Comparison of ENCODE assay signal across 8 cellular contexts in genomic region chr7:68321076-68321639, GRCh38.
DNase-seq lines count a peak whose midpoint lies in the region; ATAC-seq, FAIRE-seq and TF ChIP-seq lines count a peak whose summit lies in the region.
"Had no signal": no experiment of that assay in that cellular context is flagged by ENCODE, and none has a peak within 500 bp of the region (broad histone marks: within the 10 kb centered on the region; RNA-seq: fewer than 3 reads in every experiment).

No MANE protein-coding gene starts in this region.

- no peaks in the 10 kb centered on the region for H3K36me3 Mint-ChIP-seq in type B pancreatic cell

- peaks cover 17% of the 10 kb centered on the region for H3K4me1 ChIP-seq in keratinocyte (ENCODE audit: control insufficient read depth, extremely low read depth, insufficient read depth, low read length)

- dilution Hi-C loops in keratinocyte (cut with MboI; ENCODE audit: extremely low pct_ligation_motif_present, low sequenced_read_pairs), result no loop called here

- peak; percentile 80 for DNase-seq in NCI-H1694 treated with DMSO at 0.1 percent for 48 hours (lab: John Stamatoyannopoulos, UW)
- DNase-seq in SK-MEL-5 (ENCODE audit: low read depth, low spot score), result peak; percentile 49
- DNase-seq in keratinocyte (ENCODE audit: low read depth, low spot score), result peak; percentile 64
- DNase-seq in type B pancreatic cell (ENCODE audit: extremely low spot score, unreplicated experiment), result no peak
- no peak for DNase-seq in activated gamma-delta T cell (lab: John Stamatoyannopoulos, UW)
- no peak for DNase-seq in activated CD4-positive, CD25-positive, alpha-beta regulatory T cell treated with anti-CD3 and anti-CD28 coated beads, Interleukin-2, amount 50 U/mL, for 72 hours
- DNase-seq: foreskin fibroblast had no signal

- H4K20me1 ChIP-seq in keratinocyte (ENCODE audit: control insufficient read depth, extremely low read depth, insufficient read depth, low read length), result no peaks in the 10 kb centered on the region

- peaks cover 27% of the 10 kb centered on the region for H3K4me1 Mint-ChIP-seq in type B pancreatic cell (ENCODE audit: unreplicated experiment)

- no peak overlapping the region for H3K27ac ChIP-seq in keratinocyte (ENCODE audit: control insufficient read depth, insufficient read depth, low read length)

- no peaks in the 10 kb centered on the region for H3K79me2 ChIP-seq in keratinocyte (ENCODE audit: control insufficient read depth, insufficient read depth, low read length)

- no peaks in the 10 kb centered on the region for H3K27me3 ChIP-seq in keratinocyte (ENCODE audit: control insufficient read depth, extremely low read depth, insufficient read depth, low read length)

- H3K9ac ChIP-seq in keratinocyte (ENCODE audit: control insufficient read depth, extremely low read depth, insufficient read depth, low read length), result no peak overlapping the region

- H3K27ac Mint-ChIP-seq in type B pancreatic cell, result peak overlapping the region; percentile 73

- FAIRE-seq in keratinocyte (lab: Jason Lieb, UNC), result no peak

- peak overlapping the region; percentile 26 for H3K4me3 Mint-ChIP-seq in type B pancreatic cell

- H2AFZ ChIP-seq in keratinocyte (ENCODE audit: control insufficient read depth, low read length), result no peak overlapping the region

- peak in 1 of 3 experiments; percentile 12 for TF ChIP-seq CTCF in keratinocyte (optimal IDR thresholded peaks at IDR 0.05 in 1 of 3, IDR thresholded peaks at IDR 0.05 in 1 of 3, conservative IDR thresholded peaks at IDR 0.05 in 1 of 3; ENCODE audit: extremely low read depth in 1 of 3, insufficient read depth in 2 of 3, low read length in 3 of 3)
- no peak for TF ChIP-seq CTCF in type B pancreatic cell (conservative IDR thresholded peaks at IDR 0.05)

- in situ Hi-C loops in SK-MEL-5 (cut with HindIII; ENCODE audit: low pct_unique_long_range_greater_than_20kb, low sequenced_read_pairs), result no loop called here

- H3K36me3 ChIP-seq in keratinocyte (ENCODE audit: control insufficient read depth in 2 of 2, extremely low read depth in 1 of 2, insufficient read depth in 2 of 2, low read length in 2 of 2), result no peaks in the 10 kb centered on the region

- peak overlapping the region; percentile 40 for H3K4me2 ChIP-seq in keratinocyte (ENCODE audit: control insufficient read depth, extremely low read depth, insufficient read depth, low read depth, low read length)

- no peaks in the 10 kb centered on the region for H3K27me3 Mint-ChIP-seq in type B pancreatic cell

- no peaks in the 10 kb centered on the region for H3K9me3 Mint-ChIP-seq in type B pancreatic cell

- ATAC-seq in HG03457 (IDR thresholded peaks at IDR 0.05; ENCODE audit: unreplicated experiment), result no peak

- H3K9me3 ChIP-seq in keratinocyte (ENCODE audit: control insufficient read depth, low read depth, low read length), result no peaks in the 10 kb centered on the region

- H3K9me1 ChIP-seq in keratinocyte (ENCODE audit: control insufficient read depth, extremely low read depth, insufficient read depth, low read length), result no peaks in the 10 kb centered on the region

- no peak overlapping the region for H3K4me3 ChIP-seq in keratinocyte (ENCODE audit: control insufficient read depth in 2 of 3, extremely low read depth in 1 of 3, insufficient read depth in 2 of 3, low read depth in 1 of 3, low read length in 3 of 3)

Comparison
In these comparisons a context has a peak if more than half of its experiments do, and no peak if none do; other contexts are left out.
1. DNase-seq: peak in NCI-H1694 treated with DMSO at 0.1 percent for 48 hours (single experiment), SK-MEL-5 (single experiment) and keratinocyte (single experiment); none in type B pancreatic cell (single experiment), activated gamma-delta T cell (single experiment) and activated CD4-positive, CD25-positive, alpha-beta regulatory T cell treated with anti-CD3 and anti-CD28 coated beads, Interleukin-2, amount 50 U/mL, for 72 hours (single experiment).